8 cellular contexts compared by ENCODE assay signal in genomic region chr17:43170766-43171681, GRCh38. TPM values are rescaled to one million over a fixed set of nuclear protein-coding genes. Genes with fewer than 3 reads are reported as not detected.
DNase-seq lines count a peak whose midpoint lies in the region; ATAC-seq, FAIRE-seq and TF ChIP-seq lines count a peak whose summit lies in the region.

Gene NBR1, plus strand, starts transcription at chr17:43171214. Its CDS starts 4,586 bp downstream, at chr17:43175800.

- TF ChIP-seq CTCF in right atrium auricular region (IDR thresholded peaks at IDR 0.05) (peak in 1 of 2 donors; percentile 25), psoas muscle (IDR thresholded peaks at IDR 0.05) (no peak)

- ATAC-seq in GM18499 (IDR thresholded peaks at IDR 0.05; ENCODE audit: insufficient read depth, unreplicated experiment) = peak; percentile 51
- peak; percentile 83 for ATAC-seq in HG02938 (IDR thresholded peaks at IDR 0.05; ENCODE audit: unreplicated experiment)
- ATAC-seq in T-helper 17 cell = peak; percentile 83
- ATAC-seq in psoas muscle = peak; percentile 91 to 93 (median 92)

- no peaks in the 10 kb centered on the region for H3K27me3 Mint-ChIP-seq in T-helper 17 cell

- peaks cover 25% of the 10 kb centered on the region for H3K4me1 Mint-ChIP-seq in T-helper 17 cell

- intact Hi-C loops in psoas muscle (cut with DNase I) = loop anchor here (5.0 to 10.0 kb wide), 2 partner anchors 44 to 146 kb away; partner anchors contain the start of genes BRCA1 (in 2 of the 2), RND2 (in 1 of the 2) and VAT1 (in 1 of the 2)

- peaks cover 0 to 56% of the 10 kb centered on the region in 2 donors for H3K4me1 ChIP-seq in right atrium auricular region
- H3K4me1 ChIP-seq in psoas muscle = peaks cover 41% of the 10 kb centered on the region

- H3K36me3 ChIP-seq in right atrium auricular region (peaks cover 4% of the 10 kb centered on the region), psoas muscle (ENCODE audit: insufficient read depth in 1 of 2, low read depth in 1 of 2) (peaks cover 0 to 20% of the 10 kb centered on the region in 2 donors)

- peak; percentile 98 for DNase-seq in NCI-H1694 treated with DMSO at 0.1 percent for 48 hours (lab: John Stamatoyannopoulos, UW)
- peak; percentile 75 to 90 (median 87) for DNase-seq in T-helper 17 cell
- DNase-seq in right atrium auricular region (ENCODE audit: low spot score) = peak; percentile 98
- DNase-seq in psoas muscle = peak; percentile 93 to 96
- peak; percentile 95 for DNase-seq in urothelium cell line (ENCODE audit: low spot score)

- H3K27me3 ChIP-seq in right atrium auricular region (no peaks in the 10 kb centered on the region), psoas muscle (ENCODE audit: insufficient read depth in 3 of 3, low read length in 2 of 3) (no peaks in the 10 kb centered on the region)

- H3K4me3 ChIP-seq in right atrium auricular region (peak within 1 kb of the TSS; percentile 78 to 87), psoas muscle (peak within 1 kb of the TSS; percentile 87)

- 0% methylated on average over 43 of the region's 43 CpGs for WGBS in psoas muscle, 3 donors

- FAIRE-seq in urothelium cell line (lab: Jason Lieb, UNC) = peak; percentile 77

- H3K27ac Mint-ChIP-seq in T-helper 17 cell = no peak within 1 kb of the TSS

- no peaks in the 10 kb centered on the region for H3K9me3 ChIP-seq in T-helper 17 cell (ENCODE audit: control insufficient read depth, low read length, poor library complexity, severe bottlenecking)
- H3K9me3 ChIP-seq in right atrium auricular region = no peaks in the 10 kb centered on the region
- no peaks in the 10 kb centered on the region for H3K9me3 ChIP-seq in psoas muscle

- peak within 1 kb of the TSS; percentile 94 for H3K27ac ChIP-seq in angular gyrus (ENCODE audit: low read depth, low read length)
- peak within 1 kb of the TSS; percentile 97 to 98 for H3K27ac ChIP-seq in right atrium auricular region
- H3K27ac ChIP-seq in psoas muscle = peak within 1 kb of the TSS; percentile 91

- H3K4me3 Mint-ChIP-seq in T-helper 17 cell = no peak within 1 kb of the TSS

- H3K36me3 Mint-ChIP-seq in T-helper 17 cell (ENCODE audit: low read depth) = peaks cover 3% of the 10 kb centered on the region

RNA-seq across cellular contexts. Expression of gene NBR1, which starts in this region (rescaled TPM):
- total RNA-seq in T-helper 17 cell = 10 to 100 TPM; 55.1 to 55.8 TPM
- total RNA-seq in right atrium auricular region = 100 to 1,000 TPM in 1 of 2 donors, 10 to 100 TPM in 1; 94.0 to 101 TPM
- total RNA-seq in psoas muscle = 100 to 1,000 TPM; 104 to 157 (median 133) TPM
- polyA plus RNA-seq in psoas muscle = 10 to 100 TPM; 13.7 to 91.7 (median 45.9) TPM

Comparison
In these comparisons a context has a peak if more than half of its experiments do, and no peak if none do; other contexts are left out.
1. Peak in every context shown above with its lines: DNase-seq, ATAC-seq, H3K4me3 ChIP-seq and H3K27ac ChIP-seq.